18 cellular contexts compared by ENCODE assay signal in the genomic region with DNA sequence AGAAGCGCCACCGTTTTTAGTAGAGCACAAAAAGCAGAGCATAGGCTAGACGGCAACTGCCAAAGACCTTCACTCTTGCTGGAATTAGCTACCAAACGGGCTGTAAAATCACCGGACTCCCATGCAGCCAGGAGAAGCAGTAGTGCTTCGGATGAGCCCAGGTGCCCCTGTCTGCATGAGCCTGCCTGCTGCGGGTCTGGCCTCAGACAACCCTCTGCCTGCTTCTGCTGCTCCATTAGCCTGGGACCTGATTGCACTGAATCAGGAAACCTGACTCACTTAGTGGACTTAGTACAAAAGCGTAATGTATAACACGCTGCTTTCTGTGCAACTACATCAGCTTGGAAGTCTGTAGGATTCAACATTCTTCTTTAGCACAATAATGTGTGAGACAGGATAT.
DNase-seq lines count a peak whose midpoint lies in the region; ATAC-seq and TF ChIP-seq lines count a peak whose summit lies in the region.
"Had no signal": no experiment of that assay in that cellular context is flagged by ENCODE, and none has a peak within 500 bp of the region (broad histone marks: within the 10 kb centered on the region; RNA-seq: fewer than 3 reads in every experiment).

No MANE protein-coding gene starts in this region.

- peak overlapping the region; percentile 86 to 88 for H3K27ac ChIP-seq in ascending aorta
- H3K27ac ChIP-seq in heart left ventricle: peak overlapping the region in 8 of 12 donors; percentile 2 to 96 (median 90)
- H3K27ac ChIP-seq in smooth muscle cell (ENCODE audit: low read depth): no peak overlapping the region
- H3K27ac ChIP-seq: A549 had no signal

- TF ChIP-seq CTCF in ascending aorta (IDR thresholded peaks at IDR 0.05) (no peak), heart left ventricle (IDR thresholded peaks at IDR 0.05) (no peak), smooth muscle cell (IDR thresholded peaks at IDR 0.05; ENCODE audit: borderline replicate concordance, insufficient read depth, poor library complexity, severe bottlenecking) (no peak)

- H3K4me1 ChIP-seq in ascending aorta: peaks cover 7 to 9% of the 10 kb centered on the region in 2 donors
- peaks cover 0 to 27% (median 9%) of the 10 kb centered on the region in 12 donors for H3K4me1 ChIP-seq in heart left ventricle
- no peaks in the 10 kb centered on the region for H3K4me1 ChIP-seq in smooth muscle cell (ENCODE audit: low read depth)
- H3K4me1 ChIP-seq: A549 had no signal

- no peaks in the 10 kb centered on the region for H3K9me3 ChIP-seq in ascending aorta
- H3K9me3 ChIP-seq in heart left ventricle: no peaks in the 10 kb centered on the region
- H3K9me3 ChIP-seq in smooth muscle cell (replicated peaks; ENCODE audit: low read depth): no peaks in the 10 kb centered on the region
- H3K9me3 ChIP-seq: A549 had no signal

- no peaks in the 10 kb centered on the region for H3K27me3 ChIP-seq in ascending aorta
- no peaks in the 10 kb centered on the region for H3K27me3 ChIP-seq in heart left ventricle
- no peaks in the 10 kb centered on the region for H3K27me3 ChIP-seq in smooth muscle cell (ENCODE audit: low read depth)

- H4K20me1 ChIP-seq in smooth muscle cell (ENCODE audit: low read depth): peaks cover 96% of the 10 kb centered on the region

- no peak overlapping the region for H3K4me2 ChIP-seq in smooth muscle cell
- H3K4me2 ChIP-seq: A549 had no signal

- no peak for TF ChIP-seq POLR2A in heart left ventricle (IDR thresholded peaks at IDR 0.05)

- H3K36me3 ChIP-seq in ascending aorta (no peaks in the 10 kb centered on the region), heart left ventricle (peaks cover 0 to 18% (median 0%) of the 10 kb centered on the region in 9 donors), smooth muscle cell (ENCODE audit: low read depth) (peaks cover 25% of the 10 kb centered on the region)

- H3F3A ChIP-seq in smooth muscle cell (ENCODE audit: low read depth): no peaks in the 10 kb centered on the region

- intact Hi-C loops in ascending aorta (cut with DNase I): loop anchor here (10.0 kb wide), 2 partner anchors 261 to 1079 kb away; partner anchors contain the start of genes KCTD12 and UCHL3
- intact Hi-C loops in heart left ventricle (cut with DNase I): loop anchor here in 6 of 10 donors (5.0 to 10.0 kb wide), 2 partner anchors 44 to 111 kb away; no protein-coding TSS in a partner anchor

- WGBS in heart left ventricle, 4 donors: 55 to 63% (median 57%) methylated on average over 9 of the region's 9 CpGs
- WGBS in smooth muscle cell (ENCODE audit: low lambda C conversion rate): 87% methylated on average over 9 of the region's 9 CpGs

- no peak overlapping the region for H2AFZ ChIP-seq in smooth muscle cell (ENCODE audit: low read depth)

- peak overlapping the region; percentile 1 to 63 for H3K4me3 ChIP-seq in ascending aorta
- peak overlapping the region; percentile 23 to 65 (median 50) for H3K4me3 ChIP-seq in heart left ventricle
- H3K4me3 ChIP-seq in smooth muscle cell: no peak overlapping the region
- H3K4me3 ChIP-seq: A549 had no signal

- H3K9ac ChIP-seq in smooth muscle cell (ENCODE audit: low read depth): no peak overlapping the region

- ATAC-seq in heart left ventricle (peak in 3 of 4 donors; percentile 43 to 63 (median 57)), GM19395 (IDR thresholded peaks at IDR 0.05; ENCODE audit: unreplicated experiment) (no peak)
- ATAC-seq: A549 had no signal

- DNase-seq in ELF-1 (ENCODE audit: low read depth, low spot score): peak; percentile 15
- no peak for DNase-seq in ascending aorta (ENCODE audit: low spot score in 2 of 2)
- peak in 1 of 5 donors; percentile 52 for DNase-seq in heart left ventricle
- peak; percentile 15 for DNase-seq in occipital lobe (lab: John Stamatoyannopoulos, UW)
- DNase-seq in smooth muscle cell (lab: John Stamatoyannopoulos, UW; ENCODE audit: unreplicated experiment): no peak
- DNase-seq in NCI-H2227 treated with DMSO at 0.1 percent for 48 hours (lab: John Stamatoyannopoulos, UW): no peak
- no peak for DNase-seq in AML-193 (lab: John Stamatoyannopoulos, UW)
- DNase-seq: Calu3, DMS79 treated with DMSO at 0.1 percent for 48 hours, GF-D8, H9, Kasumi-1, NCI-H1930, NCI-H2171 treated with DMSO at 0.1 percent for 48 hours, NCI-H510A treated with DMSO at 0.1 percent for 48 hours, SIG-M5 had no signal

- peaks cover 13% of the 10 kb centered on the region for H3K79me2 ChIP-seq in smooth muscle cell (ENCODE audit: low read depth)

Comparison
In these comparisons a context has a peak if more than half of its experiments do, and no peak if none do; other contexts are left out.
1. DNase-seq: peak in ELF-1 (single experiment) and occipital lobe (single experiment); none in ascending aorta (0 of 2), smooth muscle cell (single experiment), NCI-H2227 treated with DMSO at 0.1 percent for 48 hours (single experiment) and AML-193 (0 of 2).